ENCODE assay signal across 25 cellular contexts in the genomic region with DNA sequence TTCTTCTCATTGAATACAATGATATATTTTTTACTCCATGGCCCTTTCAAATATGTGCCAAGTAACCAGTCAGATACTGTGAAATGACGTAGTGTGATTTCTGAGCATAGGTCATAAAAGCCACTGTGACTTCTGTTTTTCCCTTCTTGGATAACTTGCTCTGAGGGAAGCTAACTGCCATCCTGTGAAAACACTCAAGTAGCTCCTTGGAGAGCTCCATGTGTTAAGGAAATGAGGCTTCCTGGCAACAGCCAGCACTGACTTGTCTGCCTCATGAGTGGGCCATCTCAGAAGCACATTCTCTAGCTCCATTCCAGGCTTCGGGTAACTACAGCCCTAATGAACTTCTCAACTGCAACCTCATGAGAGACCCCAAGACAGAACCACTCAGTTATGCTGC. TPM values are rescaled to one million over a fixed set of nuclear protein-coding genes. Genes with fewer than 3 reads are reported as not detected.
DNase-seq lines count a peak whose midpoint lies in the region; ATAC-seq, FAIRE-seq and TF ChIP-seq lines count a peak whose summit lies in the region.
"Had no signal": no experiment of that assay in that cellular context is flagged by ENCODE, and none has a peak within 500 bp of the region (broad histone marks: within the 10 kb centered on the region; RNA-seq: fewer than 3 reads in every experiment).

No MANE protein-coding gene starts in this region.

- H3K27me3 Mint-ChIP-seq in activated CD4-positive, alpha-beta T cell treated with anti-CD3 and anti-CD28 coated beads, Interleukin-2, amount 10 ng/mL, durations not matched to agents 24 days and 14 days, result peaks cover 7% of the 10 kb centered on the region
- H3K27me3 Mint-ChIP-seq in activated CD4-positive, alpha-beta T cell treated with anti-CD3 and anti-CD28 coated beads, Interleukin-2, amount 10 ng/mL, durations not matched to agents 7 days and 5 days, result peaks cover 5% of the 10 kb centered on the region

- H3K9ac ChIP-seq in skeletal muscle satellite cell (ENCODE audit: low read depth, low read length), result peak overlapping the region; percentile 77
- H3K9ac ChIP-seq: BLaER1 had no signal

- POLR2A ChIA-PET in activated CD4-positive, alpha-beta T cell treated with anti-CD3 and anti-CD28 coated beads, Interleukin-2, amount 10 ng/mL, durations not matched to agents 7 days and 5 days (lab: Charles Lee), result no interaction called here

- H3K9me3 Mint-ChIP-seq in activated CD4-positive, alpha-beta T cell treated with anti-CD3 and anti-CD28 coated beads, Interleukin-2, amount 10 ng/mL, durations not matched to agents 24 days and 14 days, result peaks cover 5% of the 10 kb centered on the region
- peaks cover 2% of the 10 kb centered on the region for H3K9me3 Mint-ChIP-seq in activated CD4-positive, alpha-beta T cell treated with anti-CD3 and anti-CD28 coated beads, Interleukin-2, amount 10 ng/mL, durations not matched to agents 7 days and 5 days
- H3K9me3 Mint-ChIP-seq: activated T-helper 2 cell treated with anti-CD3 and anti-CD28 coated beads, Interferon-gamma antibody, Interleukin-2, Interleukin-4, amounts not matched to agents 10 μg/mL and 5 μg/mL and 100 μg/mL, durations not matched to agents 14 hours and 24 hours and 36 hours; naive B cell; T-helper 2 cell treated with Interferon-gamma antibody and Interleukin-4, amounts not matched to agents 5 μg/mL and 100 μg/mL, for 36 hours had no signal

- H3K36me3 ChIP-seq in bronchial epithelial cell (ENCODE audit: control insufficient read depth, insufficient read depth, low read length), result no peaks in the 10 kb centered on the region
- no peaks in the 10 kb centered on the region for H3K36me3 ChIP-seq in skeletal muscle satellite cell (ENCODE audit: insufficient read depth, low read length)
- H3K36me3 ChIP-seq: BLaER1, HAP-1, upper lobe of left lung had no signal

- peak; percentile 50 for DNase-seq in activated CD4-positive, alpha-beta T cell treated with anti-CD3 and anti-CD28 coated beads, Interleukin-2, amount 10 ng/mL, durations not matched to agents 24 days and 14 days
- DNase-seq in activated CD4-positive, alpha-beta T cell treated with anti-CD3 and anti-CD28 coated beads, Interleukin-2, amount 10 ng/mL, durations not matched to agents 7 days and 5 days, result no peak
- DNase-seq in bronchial epithelial cell (ENCODE audit: low read depth) (peak; percentile 74), fibroblast of the aortic adventitia (ENCODE audit: low read depth) (peak; percentile 53), NCI-H524 treated with DMSO at 0.1 percent for 48 hours (lab: John Stamatoyannopoulos, UW) (no peak), DMS 273 treated with DMSO at 0.1 percent for 48 hours (lab: John Stamatoyannopoulos, UW) (no peak)
- DNase-seq: 8988T; activated CD4-positive, alpha-beta T cell treated with anti-CD3 and anti-CD28 coated beads, Interleukin-2, amount 50 U/mL, for 48 hours; activated CD8-positive, alpha-beta memory T cell treated with anti-CD3 and anti-CD28 coated beads, Interleukin-2, amount 50 U/mL, for 48 hours; activated naive CD8-positive, alpha-beta T cell treated with anti-CD3 and anti-CD28 coated beads, Interleukin-2, amount 10 ng/mL, durations not matched to agents 7 days and 5 days; body of pancreas; Caco-2; kidney; naive B cell; NCI-H2171 treated with DMSO at 0.1 percent for 48 hours; NCI-H69; right cardiac atrium; stimulated activated CD4-positive, alpha-beta T cell treated with anti-CD3 and anti-CD28 coated beads, Interleukin-15, amount 100 ng/mL, for 24 hours; upper lobe of left lung had no signal

- no peak overlapping the region for H3K4me3 Mint-ChIP-seq in activated CD4-positive, alpha-beta T cell treated with anti-CD3 and anti-CD28 coated beads, Interleukin-2, amount 10 ng/mL, durations not matched to agents 24 days and 14 days
- H3K4me3 Mint-ChIP-seq in activated CD4-positive, alpha-beta T cell treated with anti-CD3 and anti-CD28 coated beads, Interleukin-2, amount 10 ng/mL, durations not matched to agents 7 days and 5 days, result no peak overlapping the region
- H3K4me3 Mint-ChIP-seq: activated naive CD8-positive, alpha-beta T cell treated with anti-CD3 and anti-CD28 coated beads, Interleukin-2, amount 10 ng/mL, durations not matched to agents 7 days and 5 days; naive B cell; T-helper 2 cell treated with Interferon-gamma antibody and Interleukin-4, amounts not matched to agents 5 μg/mL and 100 μg/mL, for 36 hours had no signal

- no peak for FAIRE-seq in bronchial epithelial cell (lab: Jason Lieb, UNC)
- FAIRE-seq: kidney had no signal

- peaks cover 16% of the 10 kb centered on the region for H3K4me1 Mint-ChIP-seq in activated CD4-positive, alpha-beta T cell treated with anti-CD3 and anti-CD28 coated beads, Interleukin-2, amount 10 ng/mL, durations not matched to agents 24 days and 14 days
- peaks cover 22% of the 10 kb centered on the region for H3K4me1 Mint-ChIP-seq in activated CD4-positive, alpha-beta T cell treated with anti-CD3 and anti-CD28 coated beads, Interleukin-2, amount 10 ng/mL, durations not matched to agents 7 days and 5 days

- H3K4me3 ChIP-seq in bronchial epithelial cell (ENCODE audit: low read depth, low read length), result no peak overlapping the region
- H3K4me3 ChIP-seq in fibroblast of the aortic adventitia (ENCODE audit: low read depth, low read length), result no peak overlapping the region
- no peak overlapping the region for H3K4me3 ChIP-seq in skeletal muscle satellite cell (ENCODE audit: low read length)
- H3K4me3 ChIP-seq: BLaER1, body of pancreas, HAP-1, upper lobe of left lung had no signal

- no peak overlapping the region for H3K27ac Mint-ChIP-seq in activated CD4-positive, alpha-beta T cell treated with anti-CD3 and anti-CD28 coated beads, Interleukin-2, amount 10 ng/mL, durations not matched to agents 24 days and 14 days
- no peak overlapping the region for H3K27ac Mint-ChIP-seq in activated CD4-positive, alpha-beta T cell treated with anti-CD3 and anti-CD28 coated beads, Interleukin-2, amount 10 ng/mL, durations not matched to agents 7 days and 5 days
- H3K27ac Mint-ChIP-seq: activated naive CD8-positive, alpha-beta T cell treated with anti-CD3 and anti-CD28 coated beads, Interleukin-2, amount 10 ng/mL, durations not matched to agents 7 days and 5 days; activated T-helper 2 cell treated with anti-CD3 and anti-CD28 coated beads, Interferon-gamma antibody, Interleukin-2, Interleukin-4, amounts not matched to agents 10 μg/mL and 5 μg/mL and 100 μg/mL, durations not matched to agents 14 hours and 24 hours and 36 hours; naive B cell; T-helper 2 cell treated with Interferon-gamma antibody and Interleukin-4, amounts not matched to agents 5 μg/mL and 100 μg/mL, for 36 hours had no signal

- H3K9me3 ChIP-seq in skeletal muscle satellite cell (replicated peaks; ENCODE audit: low read length), result no peaks in the 10 kb centered on the region
- H3K9me3 ChIP-seq: BLaER1, body of pancreas, Caco-2, HAP-1, upper lobe of left lung had no signal

- TF ChIP-seq CTCF in bronchial epithelial cell (IDR thresholded peaks at IDR 0.05; ENCODE audit: insufficient read depth, low read length, severe bottlenecking) (no peak), fibroblast of the aortic adventitia (IDR thresholded peaks at IDR 0.05; ENCODE audit: insufficient read depth, low read length) (no peak)

- CTCF ChIA-PET in activated CD4-positive, alpha-beta T cell treated with anti-CD3 and anti-CD28 coated beads, Interleukin-2, amount 10 ng/mL, durations not matched to agents 7 days and 5 days (lab: Charles Lee), result interaction anchor here (1.2 to 1.5 kb wide), 2 partner anchors 84 to 369 kb away, joined by 4 to 7 read pairs; a partner anchor contains a TSS

- intact Hi-C loops in activated CD4-positive, alpha-beta T cell treated with anti-CD3 and anti-CD28 coated beads, Interleukin-2, amount 10 ng/mL, durations not matched to agents 24 days and 14 days (cut with micrococcal nuclease), result no loop called here

- peaks cover 86% of the 10 kb centered on the region for H3K4me1 ChIP-seq in skeletal muscle satellite cell (ENCODE audit: control insufficient read depth, insufficient read depth, low read length)
- H3K4me1 ChIP-seq: BLaER1, body of pancreas, HAP-1 had no signal

- no peaks in the 10 kb centered on the region for H3K27me3 ChIP-seq in bronchial epithelial cell (ENCODE audit: control insufficient read depth, insufficient read depth, low read length)
- H3K27me3 ChIP-seq in skeletal muscle satellite cell (ENCODE audit: control insufficient read depth, insufficient read depth, low read length), result no peaks in the 10 kb centered on the region
- H3K27me3 ChIP-seq: BLaER1, body of pancreas, upper lobe of left lung had no signal

- ATAC-seq in GM19351 (IDR thresholded peaks at IDR 0.05; ENCODE audit: unreplicated experiment), result no peak
- ATAC-seq: body of pancreas, right cardiac atrium had no signal

- H3K4me2 ChIP-seq in skeletal muscle satellite cell (ENCODE audit: low read length), result no peak overlapping the region
- H3K4me2 ChIP-seq: BLaER1 had no signal

- no peaks in the 10 kb centered on the region for H3K36me3 Mint-ChIP-seq in activated CD4-positive, alpha-beta T cell treated with anti-CD3 and anti-CD28 coated beads, Interleukin-2, amount 10 ng/mL, durations not matched to agents 24 days and 14 days (ENCODE audit: low read depth)
- H3K36me3 Mint-ChIP-seq in activated CD4-positive, alpha-beta T cell treated with anti-CD3 and anti-CD28 coated beads, Interleukin-2, amount 10 ng/mL, durations not matched to agents 7 days and 5 days (ENCODE audit: low read depth), result no peaks in the 10 kb centered on the region
- H3K36me3 Mint-ChIP-seq: naive B cell had no signal

RNA-seq across cellular contexts. Expression of a gene that starts 9.5 kb away (rescaled TPM):
- not detected in 2 replicates for total RNA-seq in activated CD4-positive, alpha-beta T cell treated with anti-CD3 and anti-CD28 coated beads, Interleukin-2, amount 10 ng/mL, durations not matched to agents 24 days and 14 days
- not detected for total RNA-seq in activated CD4-positive, alpha-beta T cell treated with anti-CD3 and anti-CD28 coated beads, Interleukin-2, amount 10 ng/mL, durations not matched to agents 7 days and 5 days
- total RNA-seq in bronchial epithelial cell, result 7.0 and 8.2 TPM in 2 replicates
- total RNA-seq in fibroblast of the aortic adventitia (ENCODE audit: low replicate concordance), result 614 and 2,284 TPM in 2 replicates
- 232 and 249 TPM in 2 replicates for total RNA-seq in skeletal muscle satellite cell (2012; rRNA removed)
- total RNA-seq: activated naive CD8-positive, alpha-beta T cell treated with anti-CD3 and anti-CD28 coated beads, Interleukin-2, amount 10 ng/mL, durations not matched to agents 7 days and 5 days; activated T-helper 2 cell treated with anti-CD3 and anti-CD28 coated beads, Interferon-gamma antibody, Interleukin-2, Interleukin-4, amounts not matched to agents 10 μg/mL and 5 μg/mL and 100 μg/mL, durations not matched to agents 14 hours and 24 hours and 36 hours had no signal

Comparison
In these comparisons a context has a peak if more than half of its experiments do, and no peak if none do; other contexts are left out.
1. DNase-seq: peak in activated CD4-positive, alpha-beta T cell treated with anti-CD3 and anti-CD28 coated beads, Interleukin-2, amount 10 ng/mL, durations not matched to agents 24 days and 14 days (single experiment), bronchial epithelial cell (single experiment) and fibroblast of the aortic adventitia (single experiment); none in activated CD4-positive, alpha-beta T cell treated with anti-CD3 and anti-CD28 coated beads, Interleukin-2, amount 10 ng/mL, durations not matched to agents 7 days and 5 days (single experiment), NCI-H524 treated with DMSO at 0.1 percent for 48 hours (single experiment) and DMS 273 treated with DMSO at 0.1 percent for 48 hours (single experiment).
2. RNA of a gene that starts 9.5 kb away (total RNA-seq): 614 to 2,284 TPM in fibroblast of the aortic adventitia; 7.0 to 8.2 TPM in bronchial epithelial cell, not detected in activated CD4-positive, alpha-beta T cell treated with anti-CD3 and anti-CD28 coated beads, Interleukin-2, amount 10 ng/mL, durations not matched to agents 7 days and 5 days and not detected in activated CD4-positive, alpha-beta T cell treated with anti-CD3 and anti-CD28 coated beads, Interleukin-2, amount 10 ng/mL, durations not matched to agents 24 days and 14 days; every median in the first group is over 10 times any median in the second.